In genomic region chr20:836188-836587, GRCh38 we compare ENCODE assay signal across 13 cellular contexts. TPM values are rescaled to one million over a fixed set of nuclear protein-coding genes. Genes with fewer than 3 reads are reported as not detected.
DNase-seq lines count a peak whose midpoint lies in the region; ATAC-seq and TF ChIP-seq lines count a peak whose summit lies in the region.
"Had no signal": no experiment of that assay in that cellular context is flagged by ENCODE, and none has a peak within 500 bp of the region (broad histone marks: within the 10 kb centered on the region; RNA-seq: fewer than 3 reads in every experiment).

No MANE protein-coding gene starts in this region.

- no peak overlapping the region for H3K27ac Mint-ChIP-seq in T-helper 2 cell treated with Interferon-gamma antibody and Interleukin-4, amounts not matched to agents 5 μg/mL and 100 μg/mL, for 36 hours
- H3K27ac Mint-ChIP-seq in Calu3 (ENCODE audit: unreplicated experiment) (no peak overlapping the region), T-cell (peak overlapping the region in 1 of 2 donors; percentile 37)
- H3K27ac Mint-ChIP-seq in activated CD4-positive, alpha-beta memory T cell treated with anti-CD3 and anti-CD28 coated beads, Interleukin-2, amount 10 ng/mL, durations not matched to agents 7 days and 5 days, result peak overlapping the region; percentile 27
- peak overlapping the region in 4 of 10 donors; percentile 30 to 88 (median 56) for H3K27ac Mint-ChIP-seq in naive thymus-derived CD8-positive, alpha-beta T cell
- H3K27ac Mint-ChIP-seq: activated CD4-positive, alpha-beta T cell treated with anti-CD3 and anti-CD28 coated beads, Interleukin-2, amount 10 ng/mL, durations not matched to agents 7 days and 5 days had no signal

- no peaks in the 10 kb centered on the region for H3K9me3 Mint-ChIP-seq in T-helper 2 cell treated with Interferon-gamma antibody and Interleukin-4, amounts not matched to agents 5 μg/mL and 100 μg/mL, for 36 hours
- H3K9me3 Mint-ChIP-seq in Calu3 (ENCODE audit: low read depth, unreplicated experiment), result peaks cover 4% of the 10 kb centered on the region
- H3K9me3 Mint-ChIP-seq in activated CD4-positive, alpha-beta memory T cell treated with anti-CD3 and anti-CD28 coated beads, Interleukin-2, amount 10 ng/mL, durations not matched to agents 7 days and 5 days, result no peaks in the 10 kb centered on the region
- H3K9me3 Mint-ChIP-seq in naive thymus-derived CD8-positive, alpha-beta T cell, result no peaks in the 10 kb centered on the region
- H3K9me3 Mint-ChIP-seq in T-cell, result no peaks in the 10 kb centered on the region

- peaks cover 8% of the 10 kb centered on the region for H3K36me3 Mint-ChIP-seq in T-helper 2 cell treated with Interferon-gamma antibody and Interleukin-4, amounts not matched to agents 5 μg/mL and 100 μg/mL, for 36 hours (ENCODE audit: low read depth)
- H3K36me3 Mint-ChIP-seq in Calu3 (ENCODE audit: insufficient read depth, unreplicated experiment) (peaks cover 26% of the 10 kb centered on the region), T-cell (peaks cover 4% of the 10 kb centered on the region)
- H3K36me3 Mint-ChIP-seq in activated CD4-positive, alpha-beta memory T cell treated with anti-CD3 and anti-CD28 coated beads, Interleukin-2, amount 10 ng/mL, durations not matched to agents 7 days and 5 days (ENCODE audit: low read depth), result peaks cover 30% of the 10 kb centered on the region
- no peaks in the 10 kb centered on the region for H3K36me3 Mint-ChIP-seq in naive thymus-derived CD8-positive, alpha-beta T cell

- TF ChIP-seq CTCF in Calu3 (IDR thresholded peaks at IDR 0.05; ENCODE audit: unreplicated experiment), result no peak

- DNase-seq in T-helper 2 cell treated with Interferon-gamma antibody and Interleukin-4, amounts not matched to agents 5 μg/mL and 100 μg/mL, for 36 hours (ENCODE audit: low spot score), result no peak
- no peak for DNase-seq in T-helper 2 cell
- DNase-seq in Calu3, result no peak
- DNase-seq in activated CD4-positive, alpha-beta memory T cell treated with anti-CD3 and anti-CD28 coated beads, Interleukin-2, amount 10 ng/mL, durations not matched to agents 7 days and 5 days, result no peak
- no peak for DNase-seq in naive thymus-derived CD8-positive, alpha-beta T cell
- DNase-seq in T-cell, result no peak
- no peak for DNase-seq in NCI-H187 (lab: John Stamatoyannopoulos, UW)
- DNase-seq in NCI-H1417 treated with DMSO at 0.1 percent for 48 hours (lab: John Stamatoyannopoulos, UW), result no peak
- DNase-seq: 8988T; activated CD4-positive, alpha-beta T cell treated with anti-CD3 and anti-CD28 coated beads, Interleukin-2, amount 10 ng/mL, durations not matched to agents 7 days and 5 days; colonic mucosa; NCI-H1048; T-helper 9 cell had no signal

- peaks cover 41% of the 10 kb centered on the region for H3K4me1 Mint-ChIP-seq in T-helper 2 cell treated with Interferon-gamma antibody and Interleukin-4, amounts not matched to agents 5 μg/mL and 100 μg/mL, for 36 hours (ENCODE audit: low read depth)
- peaks cover 33% of the 10 kb centered on the region for H3K4me1 Mint-ChIP-seq in Calu3 (ENCODE audit: low read depth, unreplicated experiment)
- H3K4me1 Mint-ChIP-seq in activated CD4-positive, alpha-beta memory T cell treated with anti-CD3 and anti-CD28 coated beads, Interleukin-2, amount 10 ng/mL, durations not matched to agents 7 days and 5 days, result peaks cover 56% of the 10 kb centered on the region
- H3K4me1 Mint-ChIP-seq in naive thymus-derived CD8-positive, alpha-beta T cell, result peaks cover 27 to 62% (median 50%) of the 10 kb centered on the region in 4 donors
- H3K4me1 Mint-ChIP-seq in T-cell, result peaks cover 48 to 65% (median 50%) of the 10 kb centered on the region in 3 donors

- ATAC-seq in naive thymus-derived CD8-positive, alpha-beta T cell, result no peak
- no peak for ATAC-seq in T-cell (replicated peaks in 1 of 4)

- peak overlapping the region; percentile 13 for H3K4me3 Mint-ChIP-seq in T-helper 2 cell treated with Interferon-gamma antibody and Interleukin-4, amounts not matched to agents 5 μg/mL and 100 μg/mL, for 36 hours
- H3K4me3 Mint-ChIP-seq in Calu3 (ENCODE audit: low read depth, unreplicated experiment), result no peak overlapping the region
- peak overlapping the region; percentile 37 for H3K4me3 Mint-ChIP-seq in activated CD4-positive, alpha-beta memory T cell treated with anti-CD3 and anti-CD28 coated beads, Interleukin-2, amount 10 ng/mL, durations not matched to agents 7 days and 5 days
- H3K4me3 Mint-ChIP-seq in naive thymus-derived CD8-positive, alpha-beta T cell, result peak overlapping the region in 6 of 10 donors; percentile 23 to 74 (median 52)
- H3K4me3 Mint-ChIP-seq in T-cell, result peak overlapping the region in 1 of 3 donors; percentile 92

- H3K27me3 Mint-ChIP-seq in T-helper 2 cell treated with Interferon-gamma antibody and Interleukin-4, amounts not matched to agents 5 μg/mL and 100 μg/mL, for 36 hours (ENCODE audit: low read depth), result no peaks in the 10 kb centered on the region
- no peaks in the 10 kb centered on the region for H3K27me3 Mint-ChIP-seq in Calu3 (ENCODE audit: unreplicated experiment)
- H3K27me3 Mint-ChIP-seq in activated CD4-positive, alpha-beta memory T cell treated with anti-CD3 and anti-CD28 coated beads, Interleukin-2, amount 10 ng/mL, durations not matched to agents 7 days and 5 days, result no peaks in the 10 kb centered on the region
- no peaks in the 10 kb centered on the region for H3K27me3 Mint-ChIP-seq in naive thymus-derived CD8-positive, alpha-beta T cell
- H3K27me3 Mint-ChIP-seq in T-cell, result no peaks in the 10 kb centered on the region
- H3K27me3 Mint-ChIP-seq: activated CD4-positive, alpha-beta T cell treated with anti-CD3 and anti-CD28 coated beads, Interleukin-2, amount 10 ng/mL, durations not matched to agents 7 days and 5 days had no signal

- TSS peak; percentile 5 for BruUV-seq in Calu3 (replicated peaks; lab: Mats Ljungman, UMichigan)

- CTCF ChIA-PET in Calu3 (lab: Charles Lee) (no interaction called here), T-cell (lab: Charles Lee) (no interaction called here)
- CTCF ChIA-PET in activated CD4-positive, alpha-beta memory T cell treated with anti-CD3 and anti-CD28 coated beads, Interleukin-2, amount 10 ng/mL, durations not matched to agents 7 days and 5 days (lab: Charles Lee), result interaction anchor here (1.4 kb wide), 1 partner anchor 120 kb away, joined by 5 read pairs; no protein-coding TSS in a partner anchor

- POLR2A ChIA-PET in activated CD4-positive, alpha-beta memory T cell treated with anti-CD3 and anti-CD28 coated beads, Interleukin-2, amount 10 ng/mL, durations not matched to agents 7 days and 5 days (lab: Charles Lee), result interaction anchor here (1.7 to 3.7 kb wide), 2 partner anchors 9 to 23 kb away, joined by 5 to 92 read pairs; no protein-coding TSS in a partner anchor
- POLR2A ChIA-PET in naive thymus-derived CD8-positive, alpha-beta T cell (lab: Charles Lee), result no interaction called here
- POLR2A ChIA-PET in T-cell (lab: Charles Lee), result no interaction called here

- intact Hi-C loops in Calu3 (cut with micrococcal nuclease; ENCODE audit: unreplicated experiment), result no loop called here

RNA-seq across cellular contexts. Expression of gene FAM110A, which starts 2.7 kb away (rescaled TPM):
- total RNA-seq in Calu3 (2022), result 14.5 and 14.9 TPM in 2 replicates
- 10 to 100 TPM; 34.7 to 35.9 TPM for total RNA-seq in activated CD4-positive, alpha-beta memory T cell treated with anti-CD3 and anti-CD28 coated beads, Interleukin-2, amount 10 ng/mL, durations not matched to agents 7 days and 5 days
- 10 to 100 TPM; 20.3 to 24.5 TPM for total RNA-seq in naive thymus-derived CD8-positive, alpha-beta T cell
- polyA plus RNA-seq in naive thymus-derived CD8-positive, alpha-beta T cell, result 10 to 100 TPM in 1 of 3 donors, 1 to 10 TPM in 2; 4.5 to 21.4 (median 9.4) TPM
- 10 to 100 TPM; 12.7 to 27.9 (median 26.9) TPM for total RNA-seq in T-cell
